ENCODE assay signal across 1 cellular context in genomic region chr7:28484276-28484675, GRCh38.
TF ChIP-seq lines count a peak whose summit lies in the region.

No MANE protein-coding gene starts in this region.

TF ChIP-seq in GM12878, 131 proteins besides CTCF, POLR2A, EP300 and RAD21 (continued from another document):
- TF ChIP-seq E2F8 (IDR thresholded peaks at IDR 0.05; ENCODE audit: low read depth, partially characterized antibody) = no peak
- no peak for TF ChIP-seq LARP7 (IDR thresholded peaks at IDR 0.05)
- no peak for TF ChIP-seq CBX5 (IDR thresholded peaks at IDR 0.05; ENCODE audit: low read depth)
- TF ChIP-seq ELK1 (IDR thresholded peaks at IDR 0.05; ENCODE audit: low read depth, low read length) = no peak
- no peak for TF ChIP-seq SP1 (IDR thresholded peaks at IDR 0.05; ENCODE audit: low read depth, low read length)
- no peak for TF ChIP-seq IRF4 (IDR thresholded peaks at IDR 0.05; ENCODE audit: low read depth, low read length)
- no peak for TF ChIP-seq SPI1 (IDR thresholded peaks at IDR 0.05; ENCODE audit: borderline replicate concordance, insufficient read depth, low read depth, low read length)
- no peak for TF ChIP-seq DPF2 (IDR thresholded peaks at IDR 0.05)
- no peak for TF ChIP-seq ZBTB4 (CRISPR knock-in tag; IDR thresholded peaks at IDR 0.05)
- TF ChIP-seq ASH2L (IDR thresholded peaks at IDR 0.05; ENCODE audit: borderline replicate concordance, low read depth) = no peak
- no peak for TF ChIP-seq SMAD5 (IDR thresholded peaks at IDR 0.05; ENCODE audit: low read depth)
- no peak for TF ChIP-seq TBL1XR1 (IDR thresholded peaks at IDR 0.05; ENCODE audit: low read depth, low read length)
- TF ChIP-seq JUNB (IDR thresholded peaks at IDR 0.05) = no peak
- TF ChIP-seq ZNF24 (IDR thresholded peaks at IDR 0.05) = no peak
- no peak for TF ChIP-seq ESRRA (IDR thresholded peaks at IDR 0.05; ENCODE audit: low read length)
- no peak for TF ChIP-seq ZNF207 (IDR thresholded peaks at IDR 0.05; ENCODE audit: borderline replicate concordance)
- TF ChIP-seq POU2F2 (IDR thresholded peaks at IDR 0.05; ENCODE audit: borderline replicate concordance, low read depth, low read length) = no peak
- TF ChIP-seq MTA2 (IDR thresholded peaks at IDR 0.05; ENCODE audit: low read depth) = peak; percentile 44
- no peak for TF ChIP-seq RELB (IDR thresholded peaks at IDR 0.05; ENCODE audit: low read depth)
- TF ChIP-seq EGR1 (IDR thresholded peaks at IDR 0.05; ENCODE audit: borderline replicate concordance in 1 of 2, low read depth in 2 of 2, low read length in 2 of 2) = peak in 1 of 2 experiments; percentile 43; a peak in 1 of 3 replicates
- 0 out of 2 replicates have a peak, but pooled peaks have one; percentile 27 for TF ChIP-seq EED (IDR thresholded peaks at IDR 0.05; ENCODE audit: low read depth)
- TF ChIP-seq ZBED1 (IDR thresholded peaks at IDR 0.05; ENCODE audit: borderline replicate concordance) = peak; percentile 35; the same call in 1 of the 2 replicates
- no peak for TF ChIP-seq KDM1A (IDR thresholded peaks at IDR 0.05; ENCODE audit: borderline replicate concordance)
- no peak for TF ChIP-seq BHLHE40 (IDR thresholded peaks at IDR 0.05; ENCODE audit: borderline replicate concordance in 1 of 2, low read depth in 2 of 2, low read length in 1 of 2)
- no peak for TF ChIP-seq SUPT20H (IDR thresholded peaks at IDR 0.05; ENCODE audit: borderline replicate concordance, control insufficient read depth, low read depth, low read length)
- peak; percentile 48 for TF ChIP-seq MEF2B (IDR thresholded peaks at IDR 0.05; ENCODE audit: partially characterized antibody, poor library complexity, severe bottlenecking)
- TF ChIP-seq E4F1 (IDR thresholded peaks at IDR 0.05; ENCODE audit: borderline replicate concordance, partially characterized antibody) = no peak
- peak; percentile 6; the same call in 1 of the 2 replicates for TF ChIP-seq BCL11A (IDR thresholded peaks at IDR 0.05; ENCODE audit: low read depth, low read length)
- TF ChIP-seq SMARCA5 (IDR thresholded peaks at IDR 0.05) = no peak
- TF ChIP-seq CBX3 (IDR thresholded peaks at IDR 0.05; ENCODE audit: borderline replicate concordance, low read depth) = no peak
- TF ChIP-seq TCF12 (IDR thresholded peaks at IDR 0.05; ENCODE audit: low read depth, low read length) = peak; percentile 28; the same call in 1 of the 2 replicates
- no peak for TF ChIP-seq ZNF592 (IDR thresholded peaks at IDR 0.05)
- no peak for TF ChIP-seq ZSCAN29 (IDR thresholded peaks at IDR 0.05)
- TF ChIP-seq ZNF687 (IDR thresholded peaks at IDR 0.05) = no peak
- TF ChIP-seq IKZF2 (IDR thresholded peaks at IDR 0.05) = no peak
- no peak for TF ChIP-seq TCF3 (IDR thresholded peaks at IDR 0.05; ENCODE audit: borderline replicate concordance, insufficient read depth, low read depth, low read length)
- no peak for TF ChIP-seq IRF5 (IDR thresholded peaks at IDR 0.05; ENCODE audit: borderline replicate concordance)
- TF ChIP-seq HDAC2 (IDR thresholded peaks at IDR 0.05) = no peak
- TF ChIP-seq HCFC1 (IDR thresholded peaks at IDR 0.05; ENCODE audit: low read length) = no peak
TF ChIP-seq in GM12878: peak in this region for 16.
